In the genomic region with DNA sequence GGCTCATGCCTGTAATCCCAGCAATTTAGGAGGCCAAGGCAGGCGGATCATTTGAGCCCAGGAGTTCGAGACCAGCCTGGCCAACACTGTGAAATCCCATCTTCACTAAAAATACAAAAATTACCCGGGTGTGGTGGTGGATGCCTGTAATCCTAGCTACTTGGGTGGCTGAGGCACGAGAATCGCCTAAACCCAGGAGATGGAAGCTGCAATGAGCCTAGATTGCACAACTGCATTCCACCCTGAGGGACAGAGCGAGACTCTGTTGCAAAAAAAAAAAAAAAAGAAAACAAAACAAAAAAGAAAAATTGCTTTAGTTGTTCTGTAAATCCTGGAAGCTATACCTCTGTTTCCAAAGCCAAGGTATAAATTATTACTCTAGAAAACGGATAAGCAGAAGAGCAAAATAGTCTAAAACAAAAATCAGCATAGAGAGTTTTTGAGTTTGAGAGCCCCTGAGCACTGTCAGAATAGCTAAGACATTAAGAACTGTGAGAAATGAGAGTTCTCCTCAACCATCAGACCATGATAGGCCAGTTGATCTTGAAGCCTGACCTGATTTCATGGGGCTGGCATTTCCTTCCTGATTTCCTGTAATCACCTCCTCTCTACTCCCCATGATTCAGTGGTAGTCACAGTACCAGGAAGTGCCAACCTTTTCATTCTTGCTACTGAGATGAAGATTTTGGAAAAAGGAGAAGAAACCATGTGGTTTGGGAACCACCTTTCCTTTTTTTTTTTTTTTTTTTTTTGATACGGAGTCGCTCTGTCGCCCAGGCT, we compare ENCODE assay signal across 10 cellular contexts. TPM values are rescaled to one million over a fixed set of nuclear protein-coding genes. Genes with fewer than 3 reads are reported as not detected.
DNase-seq lines count a peak whose midpoint lies in the region; ATAC-seq and TF ChIP-seq lines count a peak whose summit lies in the region.
"Had no signal": no experiment of that assay in that cellular context is flagged by ENCODE, and none has a peak within 500 bp of the region (broad histone marks: within the 10 kb centered on the region; RNA-seq: fewer than 3 reads in every experiment).

No MANE protein-coding gene starts in this region.

- no peak overlapping the region for H2AFZ ChIP-seq in mammary epithelial cell (ENCODE audit: low read depth, low read length)

- H3K36me3 ChIP-seq in BLaER1 = peaks cover 93% of the 10 kb centered on the region
- H3K36me3 ChIP-seq in MG63 = peaks cover 75% of the 10 kb centered on the region
- peaks cover 5% of the 10 kb centered on the region for H3K36me3 ChIP-seq in mammary epithelial cell (ENCODE audit: insufficient read depth, low read length)
- no peaks in the 10 kb centered on the region for H3K36me3 ChIP-seq in mucosa of descending colon (ENCODE audit: low read depth)

- H3K4me3 ChIP-seq in BLaER1 (no peak overlapping the region), MG63 (no peak overlapping the region), mammary epithelial cell (replicated peaks in 1 of 3; ENCODE audit: insufficient read depth in 1 of 3, low read depth in 2 of 3, low read length in 3 of 3) (no peak overlapping the region), mucosa of descending colon (no peak overlapping the region)

- peak; percentile 75 for ATAC-seq in mucosa of descending colon

- H3K27me3 ChIP-seq in BLaER1 = no peaks in the 10 kb centered on the region
- no peaks in the 10 kb centered on the region for H3K27me3 ChIP-seq in MG63
- H3K27me3 ChIP-seq in mammary epithelial cell (ENCODE audit: insufficient read depth, low read length) = no peaks in the 10 kb centered on the region

- H3K4me1 ChIP-seq in BLaER1 (peaks cover 29% of the 10 kb centered on the region), mammary epithelial cell (ENCODE audit: insufficient read depth, low read length) (peaks cover 49% of the 10 kb centered on the region), mucosa of descending colon (ENCODE audit: low read depth) (peaks cover 2% of the 10 kb centered on the region)

- TF ChIP-seq CTCF in mammary epithelial cell (conservative IDR thresholded peaks at IDR 0.05 in 1 of 2, IDR thresholded peaks at IDR 0.05 in 1 of 2; ENCODE audit: extremely low read depth in 1 of 2, insufficient read depth in 1 of 2, low read depth in 1 of 2, low read length in 2 of 2) (no peak), mucosa of descending colon (IDR thresholded peaks at IDR 0.05) (no peak), GM20000 (IDR thresholded peaks at IDR 0.05; ENCODE audit: extremely low read depth, missing control alignments) (no peak)

- intact Hi-C loops in mammary epithelial cell (cut with micrococcal nuclease) (no loop called here), mucosa of descending colon (cut with DNase I, micrococcal nuclease) (no loop called here)

- H4K20me1 ChIP-seq in BLaER1 = peaks cover 100% of the 10 kb centered on the region
- H4K20me1 ChIP-seq in mammary epithelial cell (ENCODE audit: insufficient read depth, low read length) = no peaks in the 10 kb centered on the region

- CTCF ChIA-PET in mammary epithelial cell (lab: Charles Lee; ENCODE audit: low non-redundant PET) = no interaction called here

- peak; percentile 70 for DNase-seq in MG63
- peak; percentile 75 for DNase-seq in mammary epithelial cell
- DNase-seq in mucosa of descending colon = no peak
- DNase-seq in activated effector memory CD4-positive, alpha-beta T cell treated with anti-CD3 and anti-CD28 coated beads, Interleukin-2, amount 50 U/mL, for 16 hours = no peak
- no peak for DNase-seq in cerebellar cortex (ENCODE audit: low spot score)
- no peak for DNase-seq in GM20000 (ENCODE audit: low spot score)
- DNase-seq in NCI-H2227 treated with DMSO at 0.1 percent for 48 hours (lab: John Stamatoyannopoulos, UW) = no peak
- DNase-seq: cerebellar nuclear complex, NCI-H2029 treated with DMSO at 0.1 percent for 48 hours had no signal

- dilution Hi-C loops in mammary epithelial cell (cut with HindIII; ENCODE audit: low sequenced_read_pairs) = no loop called here

- H3K27ac ChIP-seq in BLaER1 (no peak overlapping the region), mammary epithelial cell (ENCODE audit: insufficient read depth, low read depth, low read length) (peak overlapping the region; percentile 47)

- peak overlapping the region; percentile 39 for H3K4me2 ChIP-seq in BLaER1
- H3K4me2 ChIP-seq in mammary epithelial cell (ENCODE audit: insufficient read depth, low read depth, low read length) = no peak overlapping the region

- H3K9ac ChIP-seq in BLaER1 = 0 out of 2 replicates have a peak overlapping the region, but pooled peaks have one; percentile 11
- no peak overlapping the region for H3K9ac ChIP-seq in mammary epithelial cell (ENCODE audit: insufficient read depth, low read length)

- peaks cover 96% of the 10 kb centered on the region for H3K79me2 ChIP-seq in mammary epithelial cell (ENCODE audit: insufficient read depth, low read length)

- WGBS in mammary epithelial cell (ENCODE audit: low coverage, missing lambda C conversion rate) = 70% methylated on average over 10 of the region's 10 CpGs

- BruUV-seq in mammary epithelial cell (replicated peaks; lab: Mats Ljungman, UMichigan) = TSS peak; percentile 52

- in situ Hi-C loops in mammary epithelial cell (cut with MboI; ENCODE audit: low sequenced_read_pairs in 2 of 2) = no loop called here

- no peaks in the 10 kb centered on the region for H3K9me3 ChIP-seq in BLaER1
- H3K9me3 ChIP-seq in MG63 = no peaks in the 10 kb centered on the region
- H3K9me3 ChIP-seq in mammary epithelial cell (replicated peaks; ENCODE audit: insufficient read depth, low read length) = no peaks in the 10 kb centered on the region
- H3K9me3 ChIP-seq in mucosa of descending colon = no peaks in the 10 kb centered on the region

RNA-seq across cellular contexts. Expression of a gene that starts 31.7 kb away (rescaled TPM):
- total RNA-seq in MG63 (2014; rRNA removed; shearing (Covaris generic); ENCODE audit: low replicate concordance) = 13.3 and 20.4 TPM in 2 replicates
- total RNA-seq in mammary epithelial cell (100 to 1,000 TPM; 311 to 337 TPM), mucosa of descending colon (100 to 1,000 TPM; 242 to 287 (median 259) TPM)
- polyA plus RNA-seq in mammary epithelial cell = 156 TPM
- polyA minus RNA-seq in mammary epithelial cell = 444 TPM

Comparison
In these comparisons a context has a peak if more than half of its experiments do, and no peak if none do; other contexts are left out.
1. DNase-seq: peak in MG63 (single experiment) and mammary epithelial cell (single experiment); none in mucosa of descending colon (0 of 3), activated effector memory CD4-positive, alpha-beta T cell treated with anti-CD3 and anti-CD28 coated beads, Interleukin-2, amount 50 U/mL, for 16 hours (single experiment), cerebellar cortex (single experiment), GM20000 (single experiment) and NCI-H2227 treated with DMSO at 0.1 percent for 48 hours (single experiment).
2. RNA of a gene that starts 31.7 kb away (total RNA-seq): 311 to 337 TPM in mammary epithelial cell and 242 to 287 TPM in mucosa of descending colon; 13.3 to 20.4 TPM in MG63; every median in the first group is over 10 times any median in the second.